In the genomic region with DNA sequence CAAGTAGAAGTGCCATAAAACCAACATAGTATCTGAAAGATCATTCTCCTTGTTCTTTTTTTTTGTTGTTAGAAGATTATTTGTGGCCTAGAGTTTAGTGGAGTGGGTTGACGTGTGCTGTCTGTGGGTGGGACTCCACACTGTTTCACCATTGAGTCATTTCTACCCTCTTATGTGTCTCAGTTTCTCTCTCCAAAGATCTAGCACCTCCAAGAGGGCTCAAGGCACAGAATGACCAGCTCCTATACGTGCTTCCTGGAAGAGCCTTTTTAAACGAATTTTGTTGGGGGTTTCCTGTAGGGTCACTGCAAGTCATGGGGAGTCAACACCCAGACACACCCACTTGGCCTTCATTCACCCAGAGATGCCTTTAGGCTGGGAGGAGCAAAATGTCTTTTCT, we compare ENCODE assay signal across 19 cellular contexts.
DNase-seq lines count a peak whose midpoint lies in the region; ATAC-seq lines count a peak whose summit lies in the region.
"Had no signal": no experiment of that assay in that cellular context is flagged by ENCODE, and none has a peak within 500 bp of the region (broad histone marks: within the 10 kb centered on the region; RNA-seq: fewer than 3 reads in every experiment).

No MANE protein-coding gene starts in this region.

- ATAC-seq in CD4-positive, CD25-positive, alpha-beta regulatory T cell (ENCODE audit: low read depth in 2 of 2), result peak in 1 of 2 donors; percentile 24
- ATAC-seq in HG02938 (IDR thresholded peaks at IDR 0.05; ENCODE audit: unreplicated experiment), result peak; percentile 64
- ATAC-seq in GM18909 (IDR thresholded peaks at IDR 0.05; ENCODE audit: poor library complexity, unreplicated experiment), result no peak
- ATAC-seq in HG03135 (IDR thresholded peaks at IDR 0.05; ENCODE audit: unreplicated experiment), result no peak
- ATAC-seq in HG03571 (IDR thresholded peaks at IDR 0.05; ENCODE audit: unreplicated experiment), result no peak
- ATAC-seq: WTC11 had no signal

- no peaks in the 10 kb centered on the region for H3K27me3 Mint-ChIP-seq in CD4-positive, CD25-positive, alpha-beta regulatory T cell
- H3K27me3 Mint-ChIP-seq in CD4-positive, alpha-beta memory T cell, result no peaks in the 10 kb centered on the region
- no peaks in the 10 kb centered on the region for H3K27me3 Mint-ChIP-seq in activated naive CD4-positive, alpha-beta T cell treated with anti-CD3 and anti-CD28 coated beads, Interleukin-2, amount 10 ng/mL, durations not matched to agents 7 days and 5 days

- intact Hi-C loops in CD4-positive, alpha-beta memory T cell (cut with micrococcal nuclease), result no loop called here

- CTCF ChIA-PET in CD4-positive, alpha-beta memory T cell (lab: Charles Lee; ENCODE audit: partially characterized antibody), result no interaction called here
- CTCF ChIA-PET in activated naive CD4-positive, alpha-beta T cell treated with anti-CD3 and anti-CD28 coated beads, Interleukin-2, amount 10 ng/mL, durations not matched to agents 7 days and 5 days (lab: Charles Lee), result no interaction called here

- POLR2A ChIA-PET in CD4-positive, alpha-beta memory T cell (lab: Charles Lee; ENCODE audit: partially characterized antibody), result interaction anchor here (1.0 to 2.1 kb wide), 2 partner anchors 17 to 346 kb away, joined by 3 to 9 read pairs; no protein-coding TSS in a partner anchor

- peaks cover 8 to 44% (median 20%) of the 10 kb centered on the region in 4 donors for H3K4me1 Mint-ChIP-seq in CD4-positive, CD25-positive, alpha-beta regulatory T cell
- H3K4me1 Mint-ChIP-seq in CD4-positive, alpha-beta memory T cell, result peaks cover 25 to 42% (median 34%) of the 10 kb centered on the region in 4 donors
- H3K4me1 Mint-ChIP-seq in activated naive CD4-positive, alpha-beta T cell treated with anti-CD3 and anti-CD28 coated beads, Interleukin-2, amount 10 ng/mL, durations not matched to agents 7 days and 5 days, result peaks cover 46% of the 10 kb centered on the region

- peaks cover 0 to 3% (median 0%) of the 10 kb centered on the region in 7 donors for H3K9me3 Mint-ChIP-seq in CD4-positive, CD25-positive, alpha-beta regulatory T cell
- no peaks in the 10 kb centered on the region for H3K9me3 Mint-ChIP-seq in CD4-positive, alpha-beta memory T cell
- peaks cover 18% of the 10 kb centered on the region for H3K9me3 Mint-ChIP-seq in activated naive CD4-positive, alpha-beta T cell treated with anti-CD3 and anti-CD28 coated beads, Interleukin-2, amount 10 ng/mL, durations not matched to agents 7 days and 5 days
- H3K9me3 Mint-ChIP-seq: WTC11 had no signal

- peak overlapping the region in 2 of 4 donors; percentile 21 to 47 for H3K4me3 Mint-ChIP-seq in CD4-positive, CD25-positive, alpha-beta regulatory T cell
- peak overlapping the region in 6 of 8 donors; percentile 3 to 65 (median 26) for H3K4me3 Mint-ChIP-seq in CD4-positive, alpha-beta memory T cell
- H3K4me3 Mint-ChIP-seq in activated naive CD4-positive, alpha-beta T cell treated with anti-CD3 and anti-CD28 coated beads, Interleukin-2, amount 10 ng/mL, durations not matched to agents 7 days and 5 days, result no peak overlapping the region
- H3K4me3 Mint-ChIP-seq: WTC11 had no signal

- H3K27ac ChIP-seq in CD4-positive, CD25-positive, alpha-beta regulatory T cell (ENCODE audit: insufficient read depth, low read length, poor library complexity, severe bottlenecking), result no peak overlapping the region
- no peak overlapping the region for H3K27ac ChIP-seq in CD4-positive, alpha-beta memory T cell (ENCODE audit: low read depth, low read length)
- H3K27ac ChIP-seq: cardiac muscle cell, dorsolateral prefrontal cortex, ovary had no signal

- no peaks in the 10 kb centered on the region for H3K9me3 ChIP-seq in CD4-positive, CD25-positive, alpha-beta regulatory T cell (ENCODE audit: control insufficient read depth in 2 of 2, low read length in 2 of 2)
- H3K9me3 ChIP-seq in CD4-positive, alpha-beta memory T cell (ENCODE audit: control insufficient read depth in 1 of 2, low read length in 2 of 2), result no peaks in the 10 kb centered on the region
- H3K9me3 ChIP-seq: ovary had no signal

- peak in 1 of 3 donors; percentile 49 for DNase-seq in CD4-positive, CD25-positive, alpha-beta regulatory T cell
- no peak for DNase-seq in CD4-positive, alpha-beta memory T cell
- no peak for DNase-seq in activated naive CD4-positive, alpha-beta T cell treated with anti-CD3 and anti-CD28 coated beads, Interleukin-2, amount 10 ng/mL, durations not matched to agents 7 days and 5 days
- DNase-seq in NCI-H1048 (lab: John Stamatoyannopoulos, UW), result no peak
- DNase-seq: activated CD8-positive, alpha-beta memory T cell treated with anti-CD3 and anti-CD28 coated beads, Interleukin-2, amount 50 U/mL, for 48 hours; amniotic stem cell; COR-L47; dorsolateral prefrontal cortex; foreskin melanocyte; IMR-90; NCI-H748 treated with DMSO at 0.1 percent for 48 hours; ovary; SHP77 treated with DMSO at 0.1 percent for 48 hours had no signal

- H3K27me3 ChIP-seq in CD4-positive, CD25-positive, alpha-beta regulatory T cell (ENCODE audit: control insufficient read depth, insufficient read depth, low read length), result no peaks in the 10 kb centered on the region
- no peaks in the 10 kb centered on the region for H3K27me3 ChIP-seq in CD4-positive, alpha-beta memory T cell (ENCODE audit: insufficient read depth, low read length)
- H3K27me3 ChIP-seq: cardiac muscle cell, ovary had no signal

- H3K4me1 ChIP-seq in CD4-positive, CD25-positive, alpha-beta regulatory T cell (ENCODE audit: control insufficient read depth, insufficient read depth, low read length, poor library complexity, severe bottlenecking), result peaks cover 15% of the 10 kb centered on the region
- H3K4me1 ChIP-seq in CD4-positive, alpha-beta memory T cell (ENCODE audit: insufficient read depth, low read length), result peaks cover 38% of the 10 kb centered on the region

- H3K27ac Mint-ChIP-seq in CD4-positive, CD25-positive, alpha-beta regulatory T cell, result peak overlapping the region; percentile 19 to 84 (median 59)
- H3K27ac Mint-ChIP-seq in CD4-positive, alpha-beta memory T cell, result peak overlapping the region in 6 of 7 donors; percentile 3 to 81 (median 24)
- H3K27ac Mint-ChIP-seq in activated naive CD4-positive, alpha-beta T cell treated with anti-CD3 and anti-CD28 coated beads, Interleukin-2, amount 10 ng/mL, durations not matched to agents 7 days and 5 days, result peak overlapping the region; percentile 89
- H3K27ac Mint-ChIP-seq: WTC11 had no signal

- no peak overlapping the region for H3K4me3 ChIP-seq in CD4-positive, CD25-positive, alpha-beta regulatory T cell (ENCODE audit: low read depth, low read length)
- H3K4me3 ChIP-seq in CD4-positive, alpha-beta memory T cell (ENCODE audit: low read length in 2 of 2), result no peak overlapping the region
- H3K4me3 ChIP-seq: cardiac muscle cell, dorsolateral prefrontal cortex, ovary had no signal

- H3K36me3 Mint-ChIP-seq in CD4-positive, CD25-positive, alpha-beta regulatory T cell, result no peaks in the 10 kb centered on the region
- peaks cover 0 to 3% of the 10 kb centered on the region in 2 donors for H3K36me3 Mint-ChIP-seq in CD4-positive, alpha-beta memory T cell
- peaks cover 28% of the 10 kb centered on the region for H3K36me3 Mint-ChIP-seq in activated naive CD4-positive, alpha-beta T cell treated with anti-CD3 and anti-CD28 coated beads, Interleukin-2, amount 10 ng/mL, durations not matched to agents 7 days and 5 days
- H3K36me3 Mint-ChIP-seq: WTC11 had no signal

- H3K36me3 ChIP-seq in CD4-positive, CD25-positive, alpha-beta regulatory T cell (ENCODE audit: control insufficient read depth, insufficient read depth, low read length), result no peaks in the 10 kb centered on the region
- H3K36me3 ChIP-seq in CD4-positive, alpha-beta memory T cell (ENCODE audit: insufficient read depth, low read length), result no peaks in the 10 kb centered on the region
- H3K36me3 ChIP-seq: cardiac muscle cell, ovary had no signal

Comparison
In these comparisons a context has a peak if more than half of its experiments do, and no peak if none do; other contexts are left out.
1. H3K27ac Mint-ChIP-seq: peak in every context shown above with its lines; median percentile 89 in activated naive CD4-positive, alpha-beta T cell treated with anti-CD3 and anti-CD28 coated beads, Interleukin-2, amount 10 ng/mL, durations not matched to agents 7 days and 5 days; 59 in CD4-positive, CD25-positive, alpha-beta regulatory T cell; 24 in CD4-positive, alpha-beta memory T cell.